20 cellular contexts compared by ENCODE assay signal in genomic region chr4:47106561-47106960, GRCh38.
"Had no signal": no experiment of that assay in that cellular context is flagged by ENCODE, and none has a peak within 500 bp of the region (broad histone marks: within the 10 kb centered on the region; RNA-seq: fewer than 3 reads in every experiment).

No MANE protein-coding gene starts in this region.

- H3K4me3 ChIP-seq: body of pancreas, hepatocyte, left lung, mucosa of descending colon, pancreas, sigmoid colon, thyroid gland had no signal

- ATAC-seq: activated naive CD4-positive, alpha-beta T cell treated with anti-CD3 and anti-CD28 coated beads, Interleukin-2, amount 50 U/mL, for 72 hours; activated T-cell treated with anti-CD3 and anti-CD28 coated beads, Interleukin-2, amount 50 U/mL, for 72 hours; body of pancreas; left lung; mucosa of descending colon; naive thymus-derived CD4-positive, alpha-beta T cell; pancreas had no signal

- DNase-seq: activated CD4-positive, alpha-beta T cell treated with anti-CD3 and anti-CD28 coated beads, Interleukin-2, amount 10 ng/mL, durations not matched to agents 7 days and 5 days; activated CD8-positive, alpha-beta memory T cell treated with anti-CD3 and anti-CD28 coated beads, Interleukin-2, amount 50 U/mL, for 48 hours; activated gamma-delta T cell; activated T-cell treated with anti-CD3 and anti-CD28 coated beads, Interleukin-2, amount 50 U/mL, for 72 hours; amniotic stem cell; body of pancreas; cortex of kidney; effector CD4-positive, alpha-beta T cell; kidney; left lung; mammary epithelial cell; mucosa of descending colon; naive thymus-derived CD4-positive, alpha-beta T cell; pancreas; sigmoid colon; stimulated activated CD4-positive, alpha-beta T cell treated with anti-CD3 and anti-CD28 coated beads, Interleukin-12 subunit alpha, Interleukin-12 subunit beta, amount 100 ng/mL, for 4 hours; stimulated activated CD4-positive, alpha-beta T cell treated with anti-CD3 and anti-CD28 coated beads, Interleukin-2, amount 100 ng/mL, for 24 hours; thyroid gland had no signal
